8 cellular contexts compared by ENCODE assay signal in genomic region chr22:30245181-30245984, GRCh38. TPM values are rescaled to one million over a fixed set of nuclear protein-coding genes. Genes with fewer than 3 reads are reported as not detected.
DNase-seq lines count a peak whose midpoint lies in the region; ATAC-seq and TF ChIP-seq lines count a peak whose summit lies in the region.

No MANE protein-coding gene starts in this region.

- ATAC-seq in GM21619 (IDR thresholded peaks at IDR 0.05; ENCODE audit: unreplicated experiment) (no peak), GM18519 (IDR thresholded peaks at IDR 0.05; ENCODE audit: low FRiP score, unreplicated experiment) (no peak)

- TF ChIP-seq CTCF in BE2C (IDR thresholded peaks at IDR 0.05; ENCODE audit: low read depth, low read length) (no peak), neural cell (IDR thresholded peaks at IDR 0.05; ENCODE audit: poor library complexity, severe bottlenecking) (no peak)

- H3K4me2 ChIP-seq in neural cell (ENCODE audit: low read length), result no peak overlapping the region

- TF ChIP-seq RAD21 in neural cell (conservative IDR thresholded peaks at IDR 0.05), result no peak

- no peak for DNase-seq in BE2C
- peak; percentile 27 for DNase-seq in NCI-H2171 (lab: John Stamatoyannopoulos, UW)
- DNase-seq in NCI-H526 treated with DMSO at 0.1 percent for 48 hours (lab: John Stamatoyannopoulos, UW), result no peak
- no peak for DNase-seq in KBM-7

- H3K4me3 ChIP-seq in BE2C (ENCODE audit: low read depth, low read length) (peak overlapping the region; percentile 58), ectodermal cell (ENCODE audit: insufficient read depth, low read depth, low read length) (peak overlapping the region; percentile 50), neural cell (ENCODE audit: low read length) (peak overlapping the region; percentile 64)

- H3K9ac ChIP-seq in neural cell (ENCODE audit: low read length), result no peak overlapping the region

- peaks cover 8% of the 10 kb centered on the region; the same call in 1 of the 2 replicates for H3K27me3 ChIP-seq in BE2C
- peaks cover 37% of the 10 kb centered on the region for H3K27me3 ChIP-seq in ectodermal cell (ENCODE audit: control insufficient read depth, insufficient read depth, low read length, poor library complexity, severe bottlenecking)
- peaks cover 17% of the 10 kb centered on the region for H3K27me3 ChIP-seq in neural cell (ENCODE audit: insufficient read depth, low read depth, low read length)

- no peaks in the 10 kb centered on the region for H3K79me2 ChIP-seq in neural cell (replicated peaks; ENCODE audit: insufficient read depth, low read length)

- no peaks in the 10 kb centered on the region for H4K20me1 ChIP-seq in neural cell (ENCODE audit: insufficient read depth)

- H3K27ac ChIP-seq in ectodermal cell (ENCODE audit: insufficient read depth, low read depth, low read length, poor library complexity, severe bottlenecking) (no peak overlapping the region), neural cell (ENCODE audit: low read length) (no peak overlapping the region)

- WGBS in ectodermal cell, 2 experiments, result 32 to 35% methylated on average over 14 of the region's 15 CpGs

- no peaks in the 10 kb centered on the region for H3K9me2 ChIP-seq in neural cell (ENCODE audit: insufficient read depth, low read length)

- no peaks in the 10 kb centered on the region for H3K9me3 ChIP-seq in BE2C
- H3K9me3 ChIP-seq in ectodermal cell (ENCODE audit: control insufficient read depth, low read length), result no peaks in the 10 kb centered on the region
- no peaks in the 10 kb centered on the region for H3K9me3 ChIP-seq in neural cell (ENCODE audit: low read length)

- TF ChIP-seq EP300 in neural cell (conservative IDR thresholded peaks at IDR 0.05; ENCODE audit: poor library complexity, severe bottlenecking), result no peak

- H2AFZ ChIP-seq in neural cell (ENCODE audit: low read depth, low read length), result no peak overlapping the region

- H3F3A ChIP-seq in neural cell (ENCODE audit: insufficient read depth, low read length, poor library complexity, severe bottlenecking), result no peaks in the 10 kb centered on the region

- no peaks in the 10 kb centered on the region; the same call in 1 of the 2 replicates for H3K4me1 ChIP-seq in BE2C
- H3K4me1 ChIP-seq in ectodermal cell (ENCODE audit: control insufficient read depth, insufficient read depth, low read length), result peaks cover 25% of the 10 kb centered on the region

- no peaks in the 10 kb centered on the region for H3K36me3 ChIP-seq in BE2C
- no peaks in the 10 kb centered on the region for H3K36me3 ChIP-seq in ectodermal cell (ENCODE audit: control insufficient read depth, insufficient read depth, low read length)
- H3K36me3 ChIP-seq in neural cell (ENCODE audit: insufficient read depth, low read length), result no peaks in the 10 kb centered on the region

- in situ Hi-C loops in KBM-7 (cut with MboI; ENCODE audit: low pct_unique_long_range_greater_than_20kb, low sequenced_read_pairs), result no loop called here

TF ChIP-seq in neural cell, 6 proteins besides CTCF, POLR2A, EP300 and RAD21:
- TF ChIP-seq POLR2AphosphoS5 (IDR thresholded peaks at IDR 0.05) (no peak), TAF1 (IDR thresholded peaks at IDR 0.05; ENCODE audit: low read depth) (no peak), REST (IDR thresholded peaks at IDR 0.05; ENCODE audit: borderline replicate concordance) (no peak), SMC3 (conservative IDR thresholded peaks at IDR 0.05; ENCODE audit: poor library complexity) (no peak), EZH2 (IDR thresholded peaks at IDR 0.05; ENCODE audit: borderline replicate concordance, insufficient read depth, low read length, poor library complexity, severe bottlenecking) (no peak), MXI1 (conservative IDR thresholded peaks at IDR 0.05; ENCODE audit: poor library complexity, severe bottlenecking) (no peak)
TF ChIP-seq in neural cell: peak in this region for 0.

RNA-seq across cellular contexts. Expression of gene LIF, which starts 1.2 kb away (rescaled TPM):
- 1.8 TPM for polyA plus RNA-seq in BE2C (2012; ENCODE audit: insufficient read depth, insufficient read length, low read depth)
- polyA plus RNA-seq in ectodermal cell (2013, experiment 1 of 4), result 0.89 TPM
- polyA plus RNA-seq in ectodermal cell (2013, experiment 2 of 4), result 1.2 TPM
- 0.59 TPM for polyA plus RNA-seq in ectodermal cell (2013, experiment 3 of 4)
- polyA plus RNA-seq in ectodermal cell (2013, experiment 4 of 4), result 0.57 TPM
- polyA plus RNA-seq in neural cell, result 0.05 TPM in 1 of 2 replicates, not detected in the other
- polyA minus RNA-seq in neural cell, result 0.12 and 0.24 TPM in 2 replicates

RNA-seq across cellular contexts. Expression of gene OSM, which starts 21.3 kb away (rescaled TPM):
- polyA plus RNA-seq in BE2C (2012; ENCODE audit: insufficient read depth, insufficient read length, low read depth), result not detected
- not detected for polyA plus RNA-seq in ectodermal cell (2013, experiment 1 of 4)
- polyA plus RNA-seq in ectodermal cell (2013, experiment 2 of 4), result not detected
- not detected for polyA plus RNA-seq in ectodermal cell (2013, experiment 3 of 4)
- polyA plus RNA-seq in ectodermal cell (2013, experiment 4 of 4), result not detected
- not detected in 2 replicates for polyA plus RNA-seq in neural cell
- polyA minus RNA-seq in neural cell, result not detected in 2 replicates

RNA-seq across cellular contexts. Expression of gene CASTOR1, which starts 43.9 kb away (rescaled TPM):
- polyA plus RNA-seq in BE2C (2012; ENCODE audit: insufficient read depth, insufficient read length, low read depth), result 3.8 TPM
- polyA plus RNA-seq in ectodermal cell (2013, experiment 1 of 4), result 11.3 TPM
- polyA plus RNA-seq in ectodermal cell (2013, experiment 2 of 4), result 12.0 TPM
- polyA plus RNA-seq in ectodermal cell (2013, experiment 3 of 4), result 10.9 TPM
- polyA plus RNA-seq in ectodermal cell (2013, experiment 4 of 4), result 9.8 TPM
- polyA plus RNA-seq in neural cell, result 2.2 and 8.5 TPM in 2 replicates
- polyA minus RNA-seq in neural cell, result 0.81 TPM in 1 of 2 replicates, not detected in the other
